ENCODE assay signal across 28 cellular contexts in genomic region chr12:31724597-31724996, GRCh38. TPM values are rescaled to one million over a fixed set of nuclear protein-coding genes. Genes with fewer than 3 reads are reported as not detected.
A peak's percentile ranks its signal among the peaks of the same experiment; 100 is the strongest.
DNase-seq lines count a peak whose midpoint lies in the region; ATAC-seq and TF ChIP-seq lines count a peak whose summit lies in the region.
"Had no signal": no experiment of that assay in that cellular context is flagged by ENCODE, and none has a peak within 500 bp of the region (broad histone marks: within the 10 kb centered on the region; RNA-seq: fewer than 3 reads in every experiment).

No MANE protein-coding gene starts in this region.

- DNase-seq in activated naive CD8-positive, alpha-beta T cell treated with anti-CD3 and anti-CD28 coated beads, Interleukin-2, amount 50 U/mL, for 24 hours = no peak
- no peak for DNase-seq in activated naive CD8-positive, alpha-beta T cell treated with anti-CD3 and anti-CD28 coated beads for 36 hours
- DNase-seq in progenitor cell of endocrine pancreas (ENCODE audit: low spot score, unreplicated experiment) = no peak
- no peak for DNase-seq in NOMO-1 (lab: John Stamatoyannopoulos, UW; ENCODE audit: unreplicated experiment in 2 of 2)
- DNase-seq in retina = no peak
- DNase-seq: ACHN; activated CD4-positive, alpha-beta T cell treated with anti-CD3 and anti-CD28 coated beads, Interleukin-2, amount 10 ng/mL, durations not matched to agents 7 days and 5 days; activated CD8-positive, alpha-beta memory T cell treated with anti-CD3 and anti-CD28 coated beads, Interleukin-2, amount 10 ng/mL, durations not matched to agents 7 days and 5 days; activated naive CD4-positive, alpha-beta T cell treated with Interleukin-2 at 50 U/mL for 16 hours; effector memory CD8-positive, alpha-beta T cell; foreskin fibroblast; heart left ventricle; KG1; mesendoderm; MM.1S; NCI-H1436; NCI-H2081 treated with DMSO at 0.1 percent for 48 hours; NCI-H345; NCI-H748 treated with DMSO at 0.1 percent for 48 hours; stimulated activated CD4-positive, alpha-beta T cell treated with anti-CD3 and anti-CD28 coated beads, Interleukin-1b, Interleukin-23, amount 100 ng/mL, for 48 hours; substantia nigra; upper lobe of left lung had no signal

- H3K36me3 Mint-ChIP-seq in activated naive CD8-positive, alpha-beta T cell = peaks cover 40% of the 10 kb centered on the region
- peaks cover 10% of the 10 kb centered on the region for H3K36me3 Mint-ChIP-seq in activated naive CD8-positive, alpha-beta T cell treated with anti-CD3 and anti-CD28 coated beads, Interleukin-2, amount 50 U/mL, for 24 hours (ENCODE audit: low read depth)
- H3K36me3 Mint-ChIP-seq in IgD-negative memory B cell = peaks cover 9% of the 10 kb centered on the region
- peaks cover 46% of the 10 kb centered on the region for H3K36me3 Mint-ChIP-seq in activated naive CD8-positive, alpha-beta T cell treated with anti-CD3 and anti-CD28 coated beads for 36 hours
- peaks cover 32% of the 10 kb centered on the region for H3K36me3 Mint-ChIP-seq in progenitor cell of endocrine pancreas (ENCODE audit: insufficient read depth)

- H3K4me3 Mint-ChIP-seq in activated naive CD8-positive, alpha-beta T cell = peak overlapping the region; percentile 20
- no peak overlapping the region for H3K4me3 Mint-ChIP-seq in activated naive CD8-positive, alpha-beta T cell treated with anti-CD3 and anti-CD28 coated beads, Interleukin-2, amount 50 U/mL, for 24 hours
- H3K4me3 Mint-ChIP-seq in IgD-negative memory B cell (peak overlapping the region in 3 of 4 donors; percentile 65 to 82 (median 74)), progenitor cell of endocrine pancreas (ENCODE audit: low read depth) (no peak overlapping the region)
- peak overlapping the region; percentile 57 for H3K4me3 Mint-ChIP-seq in activated naive CD8-positive, alpha-beta T cell treated with anti-CD3 and anti-CD28 coated beads for 36 hours
- H3K4me3 Mint-ChIP-seq: activated CD4-positive, alpha-beta T cell treated with anti-CD3 and anti-CD28 coated beads, Interleukin-2, amount 10 ng/mL, durations not matched to agents 7 days and 5 days; activated CD8-positive, alpha-beta memory T cell treated with anti-CD3 and anti-CD28 coated beads, Interleukin-2, amount 10 ng/mL, durations not matched to agents 7 days and 5 days; effector memory CD8-positive, alpha-beta T cell; T-helper 2 cell treated with Interferon-gamma antibody and Interleukin-4, amounts not matched to agents 5 μg/mL and 100 μg/mL, for 36 hours had no signal

- no peaks in the 10 kb centered on the region for H3K27me3 Mint-ChIP-seq in activated naive CD8-positive, alpha-beta T cell
- no peaks in the 10 kb centered on the region for H3K27me3 Mint-ChIP-seq in activated naive CD8-positive, alpha-beta T cell treated with anti-CD3 and anti-CD28 coated beads, Interleukin-2, amount 50 U/mL, for 24 hours
- no peaks in the 10 kb centered on the region for H3K27me3 Mint-ChIP-seq in IgD-negative memory B cell
- H3K27me3 Mint-ChIP-seq in activated naive CD8-positive, alpha-beta T cell treated with anti-CD3 and anti-CD28 coated beads for 36 hours = no peaks in the 10 kb centered on the region
- H3K27me3 Mint-ChIP-seq in progenitor cell of endocrine pancreas = no peaks in the 10 kb centered on the region
- H3K27me3 Mint-ChIP-seq: activated CD4-positive, alpha-beta T cell treated with anti-CD3 and anti-CD28 coated beads, Interleukin-2, amount 10 ng/mL, durations not matched to agents 7 days and 5 days; effector memory CD8-positive, alpha-beta T cell had no signal

- peaks cover 3% of the 10 kb centered on the region for H3K9me3 Mint-ChIP-seq in activated naive CD8-positive, alpha-beta T cell (ENCODE audit: low read depth)
- H3K9me3 Mint-ChIP-seq in activated naive CD8-positive, alpha-beta T cell treated with anti-CD3 and anti-CD28 coated beads, Interleukin-2, amount 50 U/mL, for 24 hours = peaks cover 6% of the 10 kb centered on the region
- peaks cover 0 to 4% (median 2%) of the 10 kb centered on the region in 3 donors for H3K9me3 Mint-ChIP-seq in IgD-negative memory B cell
- H3K9me3 Mint-ChIP-seq in activated naive CD8-positive, alpha-beta T cell treated with anti-CD3 and anti-CD28 coated beads for 36 hours = peaks cover 2% of the 10 kb centered on the region
- peaks cover 5% of the 10 kb centered on the region for H3K9me3 Mint-ChIP-seq in progenitor cell of endocrine pancreas (ENCODE audit: low read depth)
- H3K9me3 Mint-ChIP-seq: effector memory CD8-positive, alpha-beta T cell had no signal

- H3K27ac Mint-ChIP-seq in activated naive CD8-positive, alpha-beta T cell = peak overlapping the region; percentile 66
- H3K27ac Mint-ChIP-seq in activated naive CD8-positive, alpha-beta T cell treated with anti-CD3 and anti-CD28 coated beads, Interleukin-2, amount 50 U/mL, for 24 hours = no peak overlapping the region
- peak overlapping the region in 1 of 3 donors; percentile 71 for H3K27ac Mint-ChIP-seq in IgD-negative memory B cell
- H3K27ac Mint-ChIP-seq in activated naive CD8-positive, alpha-beta T cell treated with anti-CD3 and anti-CD28 coated beads for 36 hours = peak overlapping the region; percentile 50
- H3K27ac Mint-ChIP-seq in progenitor cell of endocrine pancreas = peak overlapping the region; percentile 14
- H3K27ac Mint-ChIP-seq: activated CD4-positive, alpha-beta T cell treated with anti-CD3 and anti-CD28 coated beads, Interleukin-2, amount 10 ng/mL, durations not matched to agents 7 days and 5 days; activated CD8-positive, alpha-beta memory T cell treated with anti-CD3 and anti-CD28 coated beads, Interleukin-2, amount 10 ng/mL, durations not matched to agents 7 days and 5 days; T-helper 2 cell treated with Interferon-gamma antibody and Interleukin-4, amounts not matched to agents 5 μg/mL and 100 μg/mL, for 36 hours had no signal

- TF ChIP-seq CTCF in progenitor cell of endocrine pancreas (IDR thresholded peaks at IDR 0.05; ENCODE audit: unreplicated experiment) = no peak

- peaks cover 56% of the 10 kb centered on the region for H3K4me1 Mint-ChIP-seq in activated naive CD8-positive, alpha-beta T cell (ENCODE audit: low read depth)
- H3K4me1 Mint-ChIP-seq in activated naive CD8-positive, alpha-beta T cell treated with anti-CD3 and anti-CD28 coated beads, Interleukin-2, amount 50 U/mL, for 24 hours = peaks cover 73% of the 10 kb centered on the region
- H3K4me1 Mint-ChIP-seq in IgD-negative memory B cell (peaks cover 46 to 63% (median 58%) of the 10 kb centered on the region in 3 donors), progenitor cell of endocrine pancreas (ENCODE audit: low read depth) (peaks cover 40% of the 10 kb centered on the region)
- H3K4me1 Mint-ChIP-seq in activated naive CD8-positive, alpha-beta T cell treated with anti-CD3 and anti-CD28 coated beads for 36 hours = peaks cover 54% of the 10 kb centered on the region

- ATAC-seq in activated naive CD8-positive, alpha-beta T cell treated with anti-CD3 and anti-CD28 coated beads, Interleukin-2, amount 50 U/mL, for 24 hours = no peak
- ATAC-seq in GM19463 (IDR thresholded peaks at IDR 0.05; ENCODE audit: unreplicated experiment) = no peak
- ATAC-seq: activated CD8-positive, alpha-beta memory T cell treated with anti-CD3 and anti-CD28 coated beads, Interleukin-2, amount 10 ng/mL, durations not matched to agents 7 days and 5 days; effector memory CD8-positive, alpha-beta T cell; esophagus mucosa; heart left ventricle; SK-N-SH treated with all-trans-retinoic acid at 6 μM for 48 hours had no signal

RNA-seq across cellular contexts. Expression of gene AMN1, which starts 4.2 kb away (rescaled TPM):
- 18.6 TPM for polyA plus RNA-seq in IgD-negative memory B cell
- total RNA-seq in activated naive CD8-positive, alpha-beta T cell treated with anti-CD3 and anti-CD28 coated beads for 36 hours = 1 to 10 TPM; 2.7 to 3.7 TPM
- 29.2 and 31.9 TPM in 2 replicates for total RNA-seq in progenitor cell of endocrine pancreas

Comparison
In these comparisons a context has a peak if more than half of its experiments do, and no peak if none do; other contexts are left out.
1. H3K4me3 Mint-ChIP-seq: peak in activated naive CD8-positive, alpha-beta T cell (single experiment), IgD-negative memory B cell (3 of 4) and activated naive CD8-positive, alpha-beta T cell treated with anti-CD3 and anti-CD28 coated beads for 36 hours (single experiment); none in activated naive CD8-positive, alpha-beta T cell treated with anti-CD3 and anti-CD28 coated beads, Interleukin-2, amount 50 U/mL, for 24 hours (single experiment) and progenitor cell of endocrine pancreas (single experiment).